Comparison of ENCODE assay signal across 9 cellular contexts in the genomic region with DNA sequence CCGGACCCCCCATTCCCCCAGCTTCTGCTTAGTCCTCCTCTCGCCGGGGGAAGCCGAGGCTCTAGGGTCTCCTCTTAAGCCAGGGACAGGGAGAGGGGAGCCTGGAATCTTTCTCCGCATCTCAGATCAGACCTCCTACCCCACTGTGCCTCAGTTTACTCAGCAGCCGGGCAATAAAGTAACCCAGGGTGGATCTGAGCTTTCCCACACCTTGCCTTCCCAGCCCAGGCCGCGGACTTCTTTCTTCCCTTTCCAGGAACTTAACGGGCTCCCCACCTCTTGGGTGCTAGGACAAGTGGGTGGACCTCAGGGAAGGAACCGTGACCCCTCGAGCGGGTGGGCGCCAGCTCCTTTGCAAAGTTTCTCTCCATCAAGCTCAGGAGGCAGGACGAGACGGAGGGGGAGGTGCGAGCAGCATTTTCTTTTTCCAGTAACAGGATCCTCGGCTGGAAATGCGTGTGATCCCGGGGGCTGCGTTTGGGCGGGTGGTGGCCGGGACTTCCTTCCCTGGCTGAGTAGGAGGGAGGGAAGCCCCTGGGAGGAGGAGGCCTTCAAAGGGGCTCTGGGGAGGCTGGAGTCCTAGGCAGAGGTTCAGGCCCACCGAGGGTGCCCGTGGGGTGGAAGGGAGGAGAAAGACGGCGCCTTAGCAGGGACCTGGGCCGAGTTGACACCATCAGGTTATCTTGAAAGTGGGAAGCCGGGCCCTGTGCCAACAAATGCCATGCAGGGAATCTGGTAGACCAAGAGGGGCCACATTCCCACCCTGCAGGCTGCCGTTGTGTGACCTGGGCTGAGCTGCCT. TPM values are rescaled to one million over a fixed set of nuclear protein-coding genes. Genes with fewer than 3 reads are reported as not detected.
DNase-seq lines count a peak whose midpoint lies in the region; ATAC-seq and TF ChIP-seq lines count a peak whose summit lies in the region.
"Had no signal": no experiment of that assay in that cellular context is flagged by ENCODE, and none has a peak within 500 bp of the region (broad histone marks: within the 10 kb centered on the region; RNA-seq: fewer than 3 reads in every experiment).

No MANE protein-coding gene starts in this region.

- no peaks in the 10 kb centered on the region for H3K27me3 Mint-ChIP-seq in Calu3 (ENCODE audit: unreplicated experiment)

- H3K4me1 ChIP-seq in SJCRH30 (peaks cover 21% of the 10 kb centered on the region), trophoblast cell (ENCODE audit: control insufficient read depth in 1 of 2, insufficient read depth in 2 of 2, low read length in 2 of 2) (peaks cover 36 to 39% of the 10 kb centered on the region in 2 experiments)

- H3K4ac ChIP-seq in trophoblast cell (ENCODE audit: low read depth, low read length) = peak overlapping the region; percentile 18

- peak overlapping the region; percentile 59 for H3K27ac Mint-ChIP-seq in Calu3 (ENCODE audit: unreplicated experiment)
- H3K27ac Mint-ChIP-seq: T-helper 1 cell treated with Interleukin-12 subunit alpha and Interleukin-12 subunit beta and Interleukin-4 antibody, amounts not matched to agents 30 μg/mL and 1 μg/mL, for 36 hours had no signal

- TF ChIP-seq CTCF in Calu3 (IDR thresholded peaks at IDR 0.05; ENCODE audit: unreplicated experiment) (no peak), fibroblast of the aortic adventitia (IDR thresholded peaks at IDR 0.05; ENCODE audit: insufficient read depth, low read length) (no peak)

- H4K12ac ChIP-seq in trophoblast cell (ENCODE audit: low read depth, low read length) = peak overlapping the region; percentile 37

- H3K27me3 ChIP-seq in SJCRH30 = no peaks in the 10 kb centered on the region
- H3K27me3 ChIP-seq in trophoblast cell (ENCODE audit: insufficient read depth, low read length) = no peaks in the 10 kb centered on the region

- H2BK12ac ChIP-seq in trophoblast cell (ENCODE audit: low read length) = peak overlapping the region; percentile 76

- H3K9ac ChIP-seq in trophoblast cell (ENCODE audit: low read length) = peak overlapping the region; percentile 80

- peaks cover 16% of the 10 kb centered on the region for H3K36me3 Mint-ChIP-seq in Calu3 (ENCODE audit: insufficient read depth, unreplicated experiment)

- peak overlapping the region; percentile 83 for H2BK5ac ChIP-seq in trophoblast cell (ENCODE audit: low read depth, low read length, poor library complexity)

- peak overlapping the region; percentile 87 for H3K14ac ChIP-seq in trophoblast cell (ENCODE audit: low read length)

- H2BK120ac ChIP-seq in trophoblast cell (ENCODE audit: insufficient read depth, low read length, poor library complexity) = peak overlapping the region; percentile 83

- H3K4me2 ChIP-seq in trophoblast cell (ENCODE audit: low read length) = peak overlapping the region; percentile 97

- H3K23ac ChIP-seq in trophoblast cell (ENCODE audit: low read length) = no peak overlapping the region

- peak overlapping the region; percentile 78 for H3K4me3 ChIP-seq in SJCRH30
- H3K4me3 ChIP-seq in fibroblast of the aortic adventitia (ENCODE audit: low read depth, low read length) = peak overlapping the region; percentile 53
- peak overlapping the region; percentile 80 for H3K4me3 ChIP-seq in trophoblast cell (ENCODE audit: low read depth, low read length)

- no peaks in the 10 kb centered on the region for H3K9me3 Mint-ChIP-seq in Calu3 (ENCODE audit: low read depth, unreplicated experiment)
- H3K9me3 Mint-ChIP-seq: T-helper 1 cell treated with Interleukin-12 subunit alpha and Interleukin-12 subunit beta and Interleukin-4 antibody, amounts not matched to agents 30 μg/mL and 1 μg/mL, for 36 hours had no signal

- peak overlapping the region; percentile 92 for H4K91ac ChIP-seq in trophoblast cell (ENCODE audit: low read depth, low read length)

- DNase-seq in Calu3 = peak; percentile 21
- DNase-seq in SJCRH30 = peak; percentile 61 to 68
- no peak for DNase-seq in fibroblast of the aortic adventitia (ENCODE audit: low read depth)
- peak; percentile 29 to 65 for DNase-seq in trophoblast cell
- DNase-seq in GM19238 (ENCODE audit: insufficient read length, low spot score) = no peak
- DNase-seq in mucosa of gallbladder (ENCODE audit: low spot score) = no peak
- DNase-seq in AG20443 (ENCODE audit: low spot score) = no peak

- H3K9me3 ChIP-seq in SJCRH30 (replicated peaks) (no peaks in the 10 kb centered on the region), trophoblast cell (ENCODE audit: insufficient read depth, low read depth, low read length) (peaks cover 2% of the 10 kb centered on the region)

- H2AK5ac ChIP-seq in trophoblast cell (ENCODE audit: low read length) = peak overlapping the region; percentile 57

- no TSS peak for BruUV-seq in Calu3 (replicated peaks; lab: Mats Ljungman, UMichigan)

- peak overlapping the region; percentile 81 for H3K4me3 Mint-ChIP-seq in Calu3 (ENCODE audit: low read depth, unreplicated experiment)
- H3K4me3 Mint-ChIP-seq: T-helper 1 cell treated with Interleukin-12 subunit alpha and Interleukin-12 subunit beta and Interleukin-4 antibody, amounts not matched to agents 30 μg/mL and 1 μg/mL, for 36 hours had no signal

- CTCF ChIA-PET in Calu3 (lab: Charles Lee) = no interaction called here

- peak overlapping the region; percentile 6 for H2AFZ ChIP-seq in trophoblast cell (ENCODE audit: insufficient read depth, low read length, poor library complexity)

- H3K79me1 ChIP-seq in trophoblast cell (ENCODE audit: low read length) = peaks cover 33% of the 10 kb centered on the region

- H3K18ac ChIP-seq in trophoblast cell (ENCODE audit: low read length) = peak overlapping the region; percentile 83

- H4K8ac ChIP-seq in trophoblast cell (ENCODE audit: low read depth, low read length) = peak overlapping the region; percentile 69

- intact Hi-C loops in Calu3 (cut with micrococcal nuclease; ENCODE audit: unreplicated experiment) = no loop called here

- peaks cover 21% of the 10 kb centered on the region for H3K79me2 ChIP-seq in trophoblast cell (ENCODE audit: control insufficient read depth, insufficient read depth, low read length, poor library complexity)

- no CpG with 5 or more reads among the region's 29 CpGs for WGBS in trophoblast cell (ENCODE audit: extremely low coverage, insufficient coverage, insufficient read length)

- H3K36me3 ChIP-seq in SJCRH30 = no peaks in the 10 kb centered on the region
- H3K36me3 ChIP-seq in trophoblast cell (ENCODE audit: control insufficient read depth in 1 of 2, insufficient read depth in 2 of 2, low read length in 2 of 2) = peaks cover 9 to 16% of the 10 kb centered on the region in 2 experiments

- ATAC-seq in GM21423 (IDR thresholded peaks at IDR 0.05; ENCODE audit: unreplicated experiment) = no peak

- peaks cover 12% of the 10 kb centered on the region for H3K4me1 Mint-ChIP-seq in Calu3 (ENCODE audit: low read depth, unreplicated experiment)

- H3K27ac ChIP-seq in SJCRH30 = peak overlapping the region; percentile 17; the same call in 1 of the 2 replicates
- H3K27ac ChIP-seq in trophoblast cell (ENCODE audit: low read depth, low read length) = peak overlapping the region; percentile 78

RNA-seq across cellular contexts. Expression of a gene that starts 0.8 kb away (rescaled TPM):
- total RNA-seq in Calu3 (2022) (56.3 and 59.0 TPM in 2 replicates), fibroblast of the aortic adventitia (ENCODE audit: low replicate concordance) (11.4 and 17.4 TPM in 2 replicates), mucosa of gallbladder (114 TPM)
- total RNA-seq in SJCRH30 (2014; rRNA removed; shearing (Covaris generic)) = 18.2 and 18.7 TPM in 2 replicates
- polyA plus RNA-seq in trophoblast cell (2013) = 22.7 and 24.2 TPM in 2 replicates

Comparison
In these comparisons a context has a peak if more than half of its experiments do, and no peak if none do; other contexts are left out.
1. DNase-seq: peak in Calu3 (single experiment), SJCRH30 (2 of 2) and trophoblast cell (2 of 2); none in fibroblast of the aortic adventitia (single experiment), GM19238 (single experiment), mucosa of gallbladder (single experiment) and AG20443 (single experiment).
2. Peak in every context shown above with its lines, with median percentiles within 50 percentile points of each other: H3K4me3 ChIP-seq.